In the genomic region with DNA sequence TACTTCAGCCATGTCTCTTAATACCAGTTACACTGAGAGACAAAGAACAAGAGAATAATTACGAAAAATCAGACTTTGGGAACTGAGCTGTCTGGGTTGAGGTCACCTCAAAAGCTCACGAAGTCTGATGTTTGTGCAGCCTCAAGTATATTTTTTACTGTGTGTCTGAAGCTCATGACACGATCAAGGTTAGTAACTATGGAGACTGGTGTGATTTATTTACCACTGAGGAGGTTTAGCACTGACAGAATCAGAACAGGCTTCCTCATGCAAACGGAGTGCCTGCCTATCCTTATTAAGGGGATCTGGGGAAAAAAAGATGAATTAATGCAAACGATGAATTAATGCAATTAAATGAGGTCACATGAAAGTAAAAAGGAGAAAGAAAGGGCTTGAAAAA, we compare ENCODE assay signal across 23 cellular contexts.
"Had no signal": no experiment of that assay in that cellular context is flagged by ENCODE, and none has a peak within 500 bp of the region (broad histone marks: within the 10 kb centered on the region; RNA-seq: fewer than 3 reads in every experiment).

No MANE protein-coding gene starts in this region.

- H3K27me3 ChIP-seq: gastrocnemius medialis, heart left ventricle, transverse colon had no signal

- H3K27ac Mint-ChIP-seq: activated CD4-positive, alpha-beta T cell treated with anti-CD3 and anti-CD28 coated beads, Interleukin-2, amount 10 ng/mL, durations not matched to agents 24 days and 14 days; activated naive CD8-positive, alpha-beta T cell treated with anti-CD3 and anti-CD28 coated beads, Interleukin-2, amount 50 U/mL, for 24 hours; activated T-helper 1 cell treated with anti-CD3 and anti-CD28 coated beads, Interleukin-12 subunit alpha, Interleukin-12 subunit beta, Interleukin-2, Interleukin-4 antibody, amounts not matched to agents 30 ng/mL and 10 ng/mL and 1 ng/mL, durations not matched to agents 14 hours and 24 hours and 36 hours; immature natural killer cell had no signal

- H3K9me3 ChIP-seq: gastrocnemius medialis, heart left ventricle, neutrophil, transverse colon had no signal

- H3K36me3 ChIP-seq: gastrocnemius medialis, heart left ventricle, neutrophil, transverse colon had no signal

- DNase-seq: activated CD4-positive, alpha-beta T cell treated with anti-CD3 and anti-CD28 coated beads, Interleukin-2, amount 10 ng/mL, durations not matched to agents 24 days and 14 days; activated CD4-positive, CD25-positive, alpha-beta regulatory T cell; activated CD8-positive, alpha-beta memory T cell treated with anti-CD3 and anti-CD28 coated beads, Interleukin-2, amount 50 U/mL, for 48 hours; activated naive CD4-positive, alpha-beta T cell treated with Interleukin-2 at 50 U/mL for 16 hours; activated naive CD8-positive, alpha-beta T cell treated with anti-CD3 and anti-CD28 coated beads, Interleukin-2, amount 50 U/mL, for 24 hours; caudate nucleus; effector CD8-positive, alpha-beta T cell; gastrocnemius medialis; heart left ventricle; immature natural killer cell; left colon; naive thymus-derived CD4-positive, alpha-beta T cell; stimulated activated CD4-positive, alpha-beta T cell treated with anti-CD3 and anti-CD28 coated beads, Interleukin-15, amount 100 ng/mL, for 24 hours; stimulated activated CD4-positive, alpha-beta T cell treated with anti-CD3 and anti-CD28 coated beads, Interleukin-4, amount 100 ng/mL, for 4 hours; stimulated activated CD8-positive, alpha-beta memory T cell treated with anti-CD3 and anti-CD28 coated beads, Interleukin-4, amount 100 ng/mL, for 48 hours; stimulated activated naive CD4-positive, alpha-beta T cell treated with Interleukin-2 at 50 U/mL for 16 hours; substantia nigra; transverse colon had no signal

- H3K27ac ChIP-seq: epithelial cell of prostate, gastrocnemius medialis, heart left ventricle, neutrophil, SK-N-MC, transverse colon had no signal

- H3K4me3 Mint-ChIP-seq: activated CD4-positive, alpha-beta T cell treated with anti-CD3 and anti-CD28 coated beads, Interleukin-2, amount 10 ng/mL, durations not matched to agents 24 days and 14 days; activated naive CD8-positive, alpha-beta T cell treated with anti-CD3 and anti-CD28 coated beads, Interleukin-2, amount 50 U/mL, for 24 hours; activated T-helper 1 cell treated with anti-CD3 and anti-CD28 coated beads, Interleukin-12 subunit alpha, Interleukin-12 subunit beta, Interleukin-2, Interleukin-4 antibody, amounts not matched to agents 30 ng/mL and 10 ng/mL and 1 ng/mL, durations not matched to agents 14 hours and 24 hours and 36 hours; immature natural killer cell had no signal

- H3K4me1 ChIP-seq: gastrocnemius medialis, transverse colon had no signal

- ATAC-seq: activated naive CD8-positive, alpha-beta T cell treated with anti-CD3 and anti-CD28 coated beads, Interleukin-2, amount 50 U/mL, for 24 hours; gastrocnemius medialis; heart left ventricle; left colon; naive thymus-derived CD4-positive, alpha-beta T cell had no signal

- H3K4me3 ChIP-seq: gastrocnemius medialis, heart left ventricle, lung, SK-N-MC, transverse colon had no signal

- H3K9me3 Mint-ChIP-seq: activated CD4-positive, alpha-beta T cell treated with anti-CD3 and anti-CD28 coated beads, Interleukin-2, amount 10 ng/mL, durations not matched to agents 24 days and 14 days; activated T-helper 1 cell treated with anti-CD3 and anti-CD28 coated beads, Interleukin-12 subunit alpha, Interleukin-12 subunit beta, Interleukin-2, Interleukin-4 antibody, amounts not matched to agents 30 ng/mL and 10 ng/mL and 1 ng/mL, durations not matched to agents 14 hours and 24 hours and 36 hours; naive thymus-derived CD4-positive, alpha-beta T cell had no signal
